ENCODE assay signal across 18 cellular contexts in genomic region chr2:2744958-2745715, GRCh38.
DNase-seq lines count a peak whose midpoint lies in the region; ATAC-seq, FAIRE-seq and TF ChIP-seq lines count a peak whose summit lies in the region.
"Had no signal": no experiment of that assay in that cellular context is flagged by ENCODE, and none has a peak within 500 bp of the region (broad histone marks: within the 10 kb centered on the region; RNA-seq: fewer than 3 reads in every experiment).

No MANE protein-coding gene starts in this region.

- no peak overlapping the region for H2BK5ac ChIP-seq in H1 (ENCODE audit: low read depth, low read length)

- H3K79me1 ChIP-seq in H1 (ENCODE audit: low read depth, low read length), result no peaks in the 10 kb centered on the region

- H3K9ac ChIP-seq in HepG2 (ENCODE audit: insufficient read depth, low read depth, low read length) (no peak overlapping the region), H1 (replicated peaks in 1 of 4; ENCODE audit: extremely low read depth in 1 of 4, low read depth in 3 of 4, low read length in 3 of 4) (no peak overlapping the region)
- H3K9ac ChIP-seq: BLaER1, GM23248 had no signal

- TF ChIP-seq EP300 in HepG2 (IDR thresholded peaks at IDR 0.05; ENCODE audit: low read depth in 2 of 2, low read length in 2 of 2), result no peak
- no peak for TF ChIP-seq EP300 in HepG2 (CRISPR knock-in tag; IDR thresholded peaks at IDR 0.05; ENCODE audit: borderline replicate concordance)
- TF ChIP-seq EP300 in H1 (IDR thresholded peaks at IDR 0.05; ENCODE audit: borderline replicate concordance in 1 of 2, low read depth in 2 of 2, low read length in 2 of 2), result no peak

- no peak for TF ChIP-seq RAD21 in HepG2 (CRISPR knock-in tag; IDR thresholded peaks at IDR 0.05)
- no peak for TF ChIP-seq RAD21 in H1 (IDR thresholded peaks at IDR 0.05 in 1 of 2, conservative IDR thresholded peaks at IDR 0.05 in 1 of 2; ENCODE audit: low read depth in 2 of 2, low read length in 2 of 2)

- peaks cover 4% of the 10 kb centered on the region; the same call in 1 of the 2 replicates for H3K23me2 ChIP-seq in H1 (ENCODE audit: low read depth, low read length)

- BruUV-seq in HepG2 (replicated peaks; lab: Mats Ljungman, UMichigan), result no TSS peak

- ATAC-seq in HepG2, result no peak
- ATAC-seq in right lobe of liver, result no peak
- ATAC-seq: CD8-positive, alpha-beta T cell; GM12878; HCT116 had no signal

- H3K9me3 ChIP-seq in HepG2 (ENCODE audit: low read length) (no peaks in the 10 kb centered on the region), right lobe of liver (no peaks in the 10 kb centered on the region), H1 (ENCODE audit: insufficient read depth in 2 of 2, low read depth in 1 of 2, low read length in 1 of 2) (no peaks in the 10 kb centered on the region), osteoblast (ENCODE audit: low read depth, low read length) (no peaks in the 10 kb centered on the region)
- H3K9me3 ChIP-seq: BLaER1, Caco-2 had no signal

- H3K4me3 ChIP-seq in HepG2 (replicated peaks in 1 of 3; ENCODE audit: insufficient read depth in 1 of 3, low read depth in 2 of 3, low read length in 3 of 3) (no peak overlapping the region), right lobe of liver (no peak overlapping the region), H1 (ENCODE audit: extremely low read depth in 1 of 4, insufficient read depth in 2 of 4, low read depth in 3 of 4, low read length in 4 of 4) (no peak overlapping the region), osteoblast (ENCODE audit: insufficient read depth, low read length) (no peak overlapping the region)
- H3K4me3 ChIP-seq: BLaER1, GM12878, GM23248 had no signal

- TF ChIP-seq POLR2A in HepG2 (IDR thresholded peaks at IDR 0.05; ENCODE audit: insufficient read depth in 1 of 2, low read depth in 2 of 2, low read length in 2 of 2) (no peak), right lobe of liver (IDR thresholded peaks at IDR 0.05) (no peak), H1 (IDR thresholded peaks at IDR 0.05; ENCODE audit: control extremely low read depth in 1 of 2, low read depth in 2 of 2, low read length in 2 of 2) (no peak)

- H3K27me3 ChIP-seq in HepG2 (ENCODE audit: control insufficient read depth in 1 of 2, insufficient read depth in 2 of 2, low read length in 2 of 2) (peaks cover 0 to 44% of the 10 kb centered on the region in 2 experiments; a peak in 3 of 5 replicates), right lobe of liver (no peaks in the 10 kb centered on the region), H1 (replicated peaks in 1 of 4; ENCODE audit: control insufficient read depth in 3 of 4, extremely low read depth in 1 of 4, insufficient read depth in 3 of 4, low read length in 3 of 4) (no peaks in the 10 kb centered on the region), osteoblast (ENCODE audit: insufficient read depth, low read length) (no peaks in the 10 kb centered on the region)
- H3K27me3 ChIP-seq: BLaER1 had no signal

- no peak overlapping the region for H2AK5ac ChIP-seq in H1 (ENCODE audit: low read depth, low read length)

- DNase-seq in HepG2 (ENCODE audit: low spot score) (no peak), right lobe of liver (no peak), H1 (ENCODE audit: low read depth in 1 of 2, low spot score in 2 of 2) (no peak), osteoblast (ENCODE audit: insufficient read length, low spot score, missing footprints) (peak; percentile 13), KG1 (lab: John Stamatoyannopoulos, UW) (no peak), hippocampal formation (lab: John Stamatoyannopoulos, UW) (no peak)
- DNase-seq: Caco-2; CD4-positive, CD25-positive, alpha-beta regulatory T cell; CD8-positive, alpha-beta T cell; DMS153; DND-41; GM23248; H9 had no signal

- TF ChIP-seq CTCF in HepG2 (CRISPR knock-in tag; IDR thresholded peaks at IDR 0.05) (no peak), right lobe of liver (IDR thresholded peaks at IDR 0.05) (no peak), H1 (IDR thresholded peaks at IDR 0.05; ENCODE audit: control extremely low read depth in 1 of 3, insufficient read depth in 1 of 3, low read depth in 1 of 3, low read length in 3 of 3) (no peak), osteoblast (IDR thresholded peaks at IDR 0.05; ENCODE audit: extremely low read depth, low read depth, low read length) (no peak)

- H3K23ac ChIP-seq in H1 (ENCODE audit: insufficient read length), result no peak overlapping the region

- H2AFZ ChIP-seq in HepG2 (ENCODE audit: low read length) (no peak overlapping the region), H1 (ENCODE audit: low read length) (no peak overlapping the region), osteoblast (ENCODE audit: low read length) (no peak overlapping the region)
- H2AFZ ChIP-seq: GM23248 had no signal

- no peak overlapping the region for H2BK12ac ChIP-seq in H1 (ENCODE audit: low read depth, low read length)

- no peak for FAIRE-seq in HepG2 (lab: Jason Lieb, UNC)
- no peak for FAIRE-seq in H1 (lab: Jason Lieb, UNC)
- FAIRE-seq: G401.6, GM12878 had no signal

- no peak overlapping the region for H3K4ac ChIP-seq in H1 (replicated peaks; ENCODE audit: insufficient read length, low read depth, low read length)

- no peak overlapping the region for H2BK15ac ChIP-seq in H1 (ENCODE audit: low read length)

- H3K4me1 ChIP-seq in HepG2 (ENCODE audit: insufficient read depth, low read length) (no peaks in the 10 kb centered on the region), right lobe of liver (no peaks in the 10 kb centered on the region), H1 (replicated peaks in 1 of 4; ENCODE audit: control insufficient read depth in 3 of 4, insufficient read depth in 4 of 4, low read length in 3 of 4) (no peaks in the 10 kb centered on the region), osteoblast (ENCODE audit: insufficient read depth, low read length) (no peaks in the 10 kb centered on the region)
- H3K4me1 ChIP-seq: Caco-2 had no signal

- in situ Hi-C loops in HepG2 (cut with HindIII; ENCODE audit: extremely low pct_ligation_motif_present, low pct_unique_long_range_greater_than_20kb), result no loop called here

- CTCF ChIA-PET in HepG2 (lab: Yijun Ruan, JAX; ENCODE audit: low intra/inter-chr PET ratio, low total read pairs), result no interaction called here
- CTCF ChIA-PET in H1 (lab: Charles Lee; ENCODE audit: partially characterized antibody), result interaction anchor here (0.7 to 1.7 kb wide), 2 partner anchors 10 to 558 kb away, joined by 3 to 5 read pairs; no protein-coding TSS in a partner anchor

- POLR2A ChIA-PET in HepG2 (lab: Yijun Ruan, JAX) (no interaction called here), H1 (lab: Charles Lee; ENCODE audit: partially characterized antibody) (no interaction called here)

- H3K27ac ChIP-seq in HepG2 (ENCODE audit: extremely low read length, insufficient read depth, low read length) (no peak overlapping the region), right lobe of liver (no peak overlapping the region), H1 (ENCODE audit: low read depth, low read length) (no peak overlapping the region), osteoblast (ENCODE audit: low read depth, low read length) (no peak overlapping the region)
- H3K27ac ChIP-seq: BLaER1, C4-2B, GM23248 had no signal

- H3K4me2 ChIP-seq in HepG2 (ENCODE audit: low read depth, low read length) (no peak overlapping the region), H1 (ENCODE audit: insufficient read depth in 1 of 2, low read depth in 2 of 2, low read length in 2 of 2) (no peak overlapping the region), osteoblast (ENCODE audit: insufficient read depth, low read length) (no peak overlapping the region)
- H3K4me2 ChIP-seq: BLaER1 had no signal

- no peak overlapping the region for H3K14ac ChIP-seq in H1 (ENCODE audit: insufficient read length)

- H4K5ac ChIP-seq in H1 (ENCODE audit: insufficient read length, low read depth, low read length), result no peak overlapping the region

- H4K91ac ChIP-seq in H1 (replicated peaks; ENCODE audit: insufficient read length, low read length), result no peak overlapping the region

- H3K79me2 ChIP-seq in HepG2 (ENCODE audit: insufficient read depth, low read length) (no peaks in the 10 kb centered on the region), H1 (ENCODE audit: control insufficient read depth in 1 of 2, insufficient read depth in 2 of 2, low read length in 2 of 2) (no peaks in the 10 kb centered on the region), osteoblast (ENCODE audit: insufficient read depth, low read length) (no peaks in the 10 kb centered on the region)

- H4K20me1 ChIP-seq in HepG2 (ENCODE audit: insufficient read depth, low read length), result no peaks in the 10 kb centered on the region
- peaks cover 0 to 2% of the 10 kb centered on the region in 2 experiments for H4K20me1 ChIP-seq in H1 (replicated peaks in 1 of 2; ENCODE audit: control insufficient read depth in 1 of 2, insufficient read depth in 2 of 2, low read length in 2 of 2)
- H4K20me1 ChIP-seq in osteoblast (ENCODE audit: insufficient read depth, low read length), result no peaks in the 10 kb centered on the region
- H4K20me1 ChIP-seq: BLaER1 had no signal

- H2BK20ac ChIP-seq in H1 (ENCODE audit: low read length), result no peak overlapping the region

- intact Hi-C loops in HepG2 (cut with micrococcal nuclease; ENCODE audit: unreplicated experiment), result no loop called here
- intact Hi-C loops in right lobe of liver (cut with DNase I), result no loop called here

- no peak overlapping the region for H3K18ac ChIP-seq in H1 (ENCODE audit: extremely low read depth, low read length)

- H3K56ac ChIP-seq in H1 (replicated peaks; ENCODE audit: insufficient read length, low read depth, low read length), result no peak overlapping the region

- H3K36me3 ChIP-seq in HepG2 (replicated peaks in 1 of 2; ENCODE audit: control insufficient read depth in 1 of 2, insufficient read depth in 2 of 2, low read length in 2 of 2), result no peaks in the 10 kb centered on the region
- no peaks in the 10 kb centered on the region for H3K36me3 ChIP-seq in right lobe of liver
- H3K36me3 ChIP-seq in H1 (ENCODE audit: control insufficient read depth in 2 of 4, insufficient read depth in 4 of 4, low read length in 3 of 4), result no peaks in the 10 kb centered on the region
- H3K36me3 ChIP-seq in osteoblast (ENCODE audit: insufficient read depth, low read length), result no peaks in the 10 kb centered on the region
- H3K36me3 ChIP-seq: BLaER1 had no signal

- peak overlapping the region; percentile 29; the same call in 1 of the 2 replicates for H4K8ac ChIP-seq in H1 (ENCODE audit: extremely low read depth, insufficient read depth, low read length)

- WGBS in HepG2 (ENCODE audit: low lambda C conversion rate), result 11% methylated on average over 12 of the region's 13 CpGs
- WGBS in right lobe of liver (ENCODE audit: insufficient coverage, low coverage, low lambda C conversion rate, missing lambda C conversion rate), result 62% methylated on average over 6 of the region's 13 CpGs
- WGBS in H1 (ENCODE audit: extremely low coverage in 1 of 2, insufficient coverage in 1 of 2, insufficient read length in 1 of 2, insufficient replicate concordance in 2 of 2, low coverage in 1 of 2, low lambda C conversion rate in 2 of 2, missing lambda C conversion rate in 1 of 2), 2 experiments, result 90% methylated on average over 13 of the region's 13 CpGs; no CpG with 5 or more reads in 1 of the 2 experiments

- no peak overlapping the region for H2BK120ac ChIP-seq in H1 (replicated peaks; ENCODE audit: low read depth, low read length)

TF ChIP-seq in HepG2, 621 proteins besides CTCF, POLR2A, EP300 and RAD21 (continues in another document):
- no peak for TF ChIP-seq ZNF572 (CRISPR knock-in tag; IDR thresholded peaks at IDR 0.05)
- no peak for TF ChIP-seq TP53 (CRISPR knock-in tag; conservative IDR thresholded peaks at IDR 0.05)
